ENCODE assay signal across 32 cellular contexts in the genomic region with DNA sequence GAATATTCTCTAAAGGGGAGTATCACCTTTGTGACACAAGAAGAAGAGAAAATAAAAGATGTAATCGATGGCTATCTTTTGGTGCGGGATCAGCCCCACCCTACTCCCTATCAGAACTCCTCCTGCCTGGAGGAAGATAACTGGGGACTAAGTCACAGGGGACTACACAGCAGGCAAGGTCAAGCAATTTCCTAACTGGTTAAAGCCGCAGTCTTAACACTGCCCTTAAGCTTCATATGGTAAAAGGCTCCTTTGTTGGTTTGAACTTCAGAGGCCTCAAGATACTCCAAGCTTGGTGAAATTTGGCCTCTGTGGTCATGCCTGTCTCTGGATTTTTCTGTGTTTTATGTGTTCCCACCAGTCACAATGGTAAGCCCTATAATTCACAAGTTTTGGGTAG. TPM values are rescaled to one million over a fixed set of nuclear protein-coding genes. Genes with fewer than 3 reads are reported as not detected.
"Had no signal": no experiment of that assay in that cellular context is flagged by ENCODE, and none has a peak within 500 bp of the region (broad histone marks: within the 10 kb centered on the region; RNA-seq: fewer than 3 reads in every experiment).

No MANE protein-coding gene starts in this region.

- H3K27ac ChIP-seq: adrenal gland, body of pancreas, breast epithelium, KMS-11, SJCRH30, VCaP had no signal

- H3K9me3 ChIP-seq: adrenal gland, body of pancreas, breast epithelium, SJCRH30, SK-N-SH had no signal

- ATAC-seq: activated CD8-positive, alpha-beta T cell treated with anti-CD3 and anti-CD28 coated beads for 36 hours; activated naive CD4-positive, alpha-beta T cell treated with anti-CD3 and anti-CD28 coated beads, Interleukin-2, amount 50 U/mL, for 72 hours; body of pancreas had no signal

- H3K4me2 ChIP-seq: KMS-11, SK-N-SH had no signal

- DNase-seq: activated CD4-positive, alpha-beta T cell treated with anti-CD3 and anti-CD28 coated beads for 1 hour; activated CD4-positive, alpha-beta T cell treated with anti-CD3 and anti-CD28 coated beads for 48 hours; activated CD4-positive, CD25-positive, alpha-beta regulatory T cell; activated CD8-positive, alpha-beta T cell treated with anti-CD3 and anti-CD28 coated beads for 36 hours; activated gamma-delta T cell treated with Interleukin-2 at 50 U/mL for 16 hours; activated naive CD4-positive, alpha-beta T cell treated with anti-CD3 and anti-CD28 coated beads for 36 hours; activated T-cell treated with anti-CD3 and anti-CD28 coated beads, Interleukin-2, amount 50 U/mL, for 1 hour; adrenal gland; body of pancreas; MM.1S; MV-4-11; NCI-H1092; NCI-H1436 treated with DMSO at 0.1 percent for 48 hours; NCI-H187; NCI-H2029 treated with DMSO at 0.1 percent for 48 hours; NCI-H2171 treated with DMSO at 0.1 percent for 48 hours; NCI-H2227 treated with DMSO at 0.1 percent for 48 hours; NCI-H446 treated with DMSO at 0.1 percent for 48 hours; NCI-H524; OCI-M1; SHP77; SJCRH30; SK-N-SH had no signal

- H3K9ac ChIP-seq: KMS-11, SK-N-SH had no signal

- H3K36me3 ChIP-seq: adrenal gland, breast epithelium, SJCRH30 had no signal

- FAIRE-seq: astrocyte had no signal

- H3K4me3 ChIP-seq: adrenal gland, body of pancreas, breast epithelium, SJCRH30 had no signal

- H3K4me1 ChIP-seq: SJCRH30 had no signal

- H3K27me3 ChIP-seq: SJCRH30 had no signal

RNA-seq across cellular contexts. Expression of gene SHISAL2B, which starts 1.3 kb away (rescaled TPM):
- total RNA-seq: activated CD8-positive, alpha-beta memory T cell treated with anti-CD3 and anti-CD28 coated beads for 36 hours; activated CD8-positive, alpha-beta T cell treated with anti-CD3 and anti-CD28 coated beads for 36 hours; activated naive CD4-positive, alpha-beta T cell treated with anti-CD3 and anti-CD28 coated beads for 36 hours; activated naive CD4-positive, alpha-beta T cell treated with anti-CD3 and anti-CD28 coated beads, Interleukin-2, amount 50 U/mL, for 72 hours; activated T-helper 2 cell treated with anti-CD3 and anti-CD28 coated beads, Interferon-gamma antibody, Interleukin-2, Interleukin-4, amounts not matched to agents 10 μg/mL and 5 μg/mL and 100 μg/mL, durations not matched to agents 14 hours and 24 hours and 36 hours; adrenal gland; astrocyte; breast epithelium; cardiac septum; LHCN-M2; SJCRH30 had no signal
- polyA plus RNA-seq: SK-N-SH had no signal
